ENCODE assay signal across 34 cellular contexts in genomic region chr19:39647918-39648317, GRCh38. TPM values are rescaled to one million over a fixed set of nuclear protein-coding genes. Genes with fewer than 3 reads are reported as not detected.
"Had no signal": no experiment of that assay in that cellular context is flagged by ENCODE, and none has a peak within 500 bp of the region (broad histone marks: within the 10 kb centered on the region; RNA-seq: fewer than 3 reads in every experiment).

No MANE protein-coding gene starts in this region.

- H3K4me3 ChIP-seq: colonic mucosa, esophagus squamous epithelium, gastrocnemius medialis, heart right ventricle, left lung, lower lobe of right lung, mucosa of descending colon had no signal

- H3K36me3 ChIP-seq: colonic mucosa, esophagus squamous epithelium, gastrocnemius medialis, heart right ventricle, left lung, lower lobe of right lung had no signal

- H3K27me3 ChIP-seq: colonic mucosa had no signal

- ATAC-seq: effector memory CD8-positive, alpha-beta T cell; esophagus mucosa; gastrocnemius medialis; heart right ventricle; left cardiac atrium; left lung; left ventricle myocardium superior; lower lobe of right lung; mucosa of descending colon had no signal

- DNase-seq: colonic mucosa; cortex of kidney; effector CD8-positive, alpha-beta T cell; effector memory CD8-positive, alpha-beta T cell; endodermal cell; erythroblast; esophagus squamous epithelium; foreskin fibroblast; foreskin melanocyte; gastrocnemius medialis; glutamatergic neuron; head of caudate nucleus; heart right ventricle; hippocampal formation; left cardiac atrium; left lung; left ventricle myocardium superior; lower lobe of right lung; mesenchymal stem cell; mucosa of descending colon; naive B cell had no signal

- H3K4me1 ChIP-seq: colonic mucosa, esophagus squamous epithelium, gastrocnemius medialis, heart right ventricle, left lung, lower lobe of right lung had no signal

- FAIRE-seq: endometrium, islet of Langerhans, keratinocyte had no signal

- H3K9me3 ChIP-seq: colonic mucosa, esophagus squamous epithelium, gastrocnemius medialis, heart right ventricle, left lung, lower lobe of right lung, mucosa of descending colon had no signal

- H3K27ac ChIP-seq: colonic mucosa, epithelial cell of prostate, esophagus squamous epithelium, gastrocnemius medialis, heart right ventricle, left lung, lower lobe of right lung had no signal

RNA-seq across cellular contexts. Expression of gene LGALS16, which starts 7.8 kb away (rescaled TPM):
- total RNA-seq: colonic mucosa, dermis microvascular lymphatic vessel endothelial cell, endodermal cell, esophagus mucosa, esophagus squamous epithelium, gastrocnemius medialis, glomerular endothelial cell, heart right ventricle, kidney epithelial cell, left cardiac atrium, left lung, left ventricle myocardium superior, lower leg skin, lower lobe of right lung, lung microvascular endothelial cell, mesenteric fat pad, mesothelial cell of epicardium, mucosa of descending colon, myocyte had no signal
- polyA plus RNA-seq: heart right ventricle, keratinocyte had no signal

RNA-seq across cellular contexts. Expression of gene LGALS13, which starts 45.6 kb away (rescaled TPM):
- total RNA-seq: colonic mucosa, dermis microvascular lymphatic vessel endothelial cell, endodermal cell, esophagus mucosa, esophagus squamous epithelium, gastrocnemius medialis, glomerular endothelial cell, heart right ventricle, kidney epithelial cell, left cardiac atrium, left lung, left ventricle myocardium superior, lower leg skin, lower lobe of right lung, lung microvascular endothelial cell, mesenteric fat pad, mesothelial cell of epicardium, mucosa of descending colon, myocyte had no signal
- polyA plus RNA-seq: heart right ventricle, keratinocyte had no signal

RNA-seq across cellular contexts. Expression of gene LGALS14, which starts 56.4 kb away (rescaled TPM):
- total RNA-seq: colonic mucosa, dermis microvascular lymphatic vessel endothelial cell, endodermal cell, esophagus mucosa, esophagus squamous epithelium, gastrocnemius medialis, glomerular endothelial cell, heart right ventricle, kidney epithelial cell, left cardiac atrium, left lung, left ventricle myocardium superior, lower leg skin, lower lobe of right lung, lung microvascular endothelial cell, mesenteric fat pad, mucosa of descending colon, myocyte had no signal
- polyA plus RNA-seq: heart right ventricle, keratinocyte had no signal
